In the genomic region with DNA sequence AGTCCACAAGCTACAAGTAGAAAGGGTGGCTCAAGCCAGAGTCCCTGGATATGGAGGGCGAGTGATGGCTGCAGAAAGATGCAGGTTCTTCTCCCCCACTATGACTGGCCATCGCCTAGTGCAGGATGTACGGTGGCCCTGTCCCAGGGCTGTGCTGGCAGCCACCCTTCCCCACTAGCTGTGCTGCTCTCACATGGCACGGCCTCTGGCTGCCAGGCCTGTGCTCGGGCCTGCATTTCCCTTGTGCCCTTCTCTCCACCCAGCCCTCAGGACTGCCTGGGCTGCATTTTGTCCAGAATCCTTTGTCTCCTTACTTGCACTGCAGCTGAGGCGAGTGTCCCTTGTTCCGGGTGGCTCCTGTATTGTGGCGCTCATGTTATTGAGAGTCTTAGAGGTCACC, we compare ENCODE assay signal across 15 cellular contexts.
"Had no signal": no experiment of that assay in that cellular context is flagged by ENCODE, and none has a peak within 500 bp of the region (broad histone marks: within the 10 kb centered on the region; RNA-seq: fewer than 3 reads in every experiment).

No MANE protein-coding gene starts in this region.

- H3K4me3 Mint-ChIP-seq: activated CD4-positive, alpha-beta T cell treated with anti-CD3 and anti-CD28 coated beads for 36 hours had no signal

- H3K27ac ChIP-seq: colonic mucosa, lower lobe of right lung, SK-N-MC had no signal

- H3K36me3 Mint-ChIP-seq: activated naive CD8-positive, alpha-beta T cell treated with anti-CD3 and anti-CD28 coated beads, Interleukin-2, amount 10 ng/mL, durations not matched to agents 7 days and 5 days; immature natural killer cell; natural killer cell treated with Interleukin-12 subunit alpha and Interleukin-12 subunit beta and Interleukin-15 and Interleukin-18, amount 100 ng/mL, for 72 hours had no signal

- H3K27ac Mint-ChIP-seq: activated CD4-positive, alpha-beta memory T cell treated with anti-CD3 and anti-CD28 coated beads, Interleukin-2, amount 10 ng/mL, durations not matched to agents 7 days and 5 days; activated CD4-positive, alpha-beta T cell treated with anti-CD3 and anti-CD28 coated beads for 36 hours; activated naive CD8-positive, alpha-beta T cell treated with anti-CD3 and anti-CD28 coated beads, Interleukin-2, amount 10 ng/mL, durations not matched to agents 7 days and 5 days; activated T-cell treated with anti-CD3 and anti-CD28 coated beads, Interleukin-2, amount 50 U/mL, for 24 hours; natural killer cell treated with Interleukin-12 subunit alpha and Interleukin-12 subunit beta and Interleukin-15 and Interleukin-18, amount 100 ng/mL, for 72 hours had no signal

- H3K27me3 ChIP-seq: body of pancreas, colonic mucosa, right atrium auricular region had no signal

- H3K4me3 ChIP-seq: body of pancreas, colonic mucosa, gastroesophageal sphincter, lower lobe of right lung, right atrium auricular region, tibial nerve had no signal

- H3K4me1 ChIP-seq: colonic mucosa had no signal

- H3K9me3 Mint-ChIP-seq: activated CD4-positive, alpha-beta memory T cell treated with anti-CD3 and anti-CD28 coated beads, Interleukin-2, amount 10 ng/mL, durations not matched to agents 7 days and 5 days; activated naive CD8-positive, alpha-beta T cell treated with anti-CD3 and anti-CD28 coated beads, Interleukin-2, amount 10 ng/mL, durations not matched to agents 7 days and 5 days; activated T-cell treated with anti-CD3 and anti-CD28 coated beads, Interleukin-2, amount 50 U/mL, for 24 hours; activated T-helper 2 cell treated with anti-CD3 and anti-CD28 coated beads, Interferon-gamma antibody, Interleukin-2, Interleukin-4, amounts not matched to agents 10 μg/mL and 5 μg/mL and 100 μg/mL, durations not matched to agents 14 hours and 24 hours and 36 hours; immature natural killer cell; natural killer cell treated with Interleukin-12 subunit alpha and Interleukin-12 subunit beta and Interleukin-15 and Interleukin-18, amount 100 ng/mL, for 72 hours had no signal

- H3K9me3 ChIP-seq: body of pancreas, colonic mucosa, gastroesophageal sphincter, lower lobe of right lung, right atrium auricular region, tibial nerve had no signal

- DNase-seq: activated naive CD8-positive, alpha-beta T cell treated with anti-CD3 and anti-CD28 coated beads, Interleukin-2, amount 10 ng/mL, durations not matched to agents 7 days and 5 days; lower lobe of right lung; stimulated activated CD4-positive, alpha-beta T cell treated with anti-CD3 and anti-CD28 coated beads, Interleukin-12 subunit alpha, Interleukin-12 subunit beta, amount 100 ng/mL, for 4 hours had no signal

- H3K36me3 ChIP-seq: colonic mucosa, gastroesophageal sphincter, lower lobe of right lung, right atrium auricular region, tibial nerve had no signal
